Comparison of ENCODE assay signal across 29 cellular contexts in the genomic region with DNA sequence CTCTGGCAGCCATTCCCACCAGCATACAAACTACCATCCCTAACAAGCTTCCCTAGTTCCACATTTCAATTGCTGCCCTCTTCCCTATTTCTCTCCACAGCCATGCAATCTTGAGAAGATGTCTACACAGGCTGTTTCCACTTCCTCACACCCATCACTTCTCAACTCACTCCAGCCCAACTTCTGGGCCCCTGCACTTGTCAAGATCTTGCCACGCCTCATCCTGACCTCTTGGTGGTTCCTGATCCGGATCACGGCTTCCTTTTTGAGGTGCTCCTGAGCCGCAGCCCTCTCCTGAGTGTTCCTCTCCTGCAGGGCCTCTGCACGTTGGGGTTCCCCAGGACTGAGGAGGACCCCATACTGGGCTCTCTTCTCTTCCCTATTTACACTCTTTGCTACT. TPM values are rescaled to one million over a fixed set of nuclear protein-coding genes. Genes with fewer than 3 reads are reported as not detected.
DNase-seq lines count a peak whose midpoint lies in the region; FAIRE-seq and TF ChIP-seq lines count a peak whose summit lies in the region.
"Had no signal": no experiment of that assay in that cellular context is flagged by ENCODE, and none has a peak within 500 bp of the region (broad histone marks: within the 10 kb centered on the region; RNA-seq: fewer than 3 reads in every experiment).

No MANE protein-coding gene starts in this region.

- H3K4me1 ChIP-seq in neutrophil (ENCODE audit: control insufficient read depth in 1 of 2, insufficient read depth in 1 of 2, low read depth in 1 of 2, low read length in 1 of 2) (peaks cover 17 to 18% of the 10 kb centered on the region in 2 experiments), kidney (ENCODE audit: control insufficient read depth in 1 of 2, insufficient read depth in 1 of 2, low read depth in 1 of 2, low read length in 2 of 2) (peaks cover 0 to 2% of the 10 kb centered on the region in 2 donors)
- H3K4me1 ChIP-seq: Caco-2 had no signal

- H3K9ac ChIP-seq in kidney (ENCODE audit: low read length in 2 of 2), result no peak overlapping the region

- H3K36me3 Mint-ChIP-seq in CD14-positive monocyte, result no peaks in the 10 kb centered on the region
- H3K36me3 Mint-ChIP-seq in dendritic cell treated with granulocyte-macrophage colony-stimulating factor and Interleukin-4, amounts not matched to agents 40 ng/mL and 50 ng/mL, for 4 days (ENCODE audit: low read depth), result peaks cover 11% of the 10 kb centered on the region

- peak overlapping the region in 5 of 7 donors; percentile 34 to 82 (median 73) for H3K27ac Mint-ChIP-seq in CD14-positive monocyte
- peak overlapping the region; percentile 79 for H3K27ac Mint-ChIP-seq in dendritic cell treated with granulocyte-macrophage colony-stimulating factor and Interleukin-4, amounts not matched to agents 40 ng/mL and 50 ng/mL, for 4 days
- H3K27ac Mint-ChIP-seq: activated CD8-positive, alpha-beta T cell treated with anti-CD3 and anti-CD28 coated beads for 36 hours; stimulated activated naive B cell treated with anti-CD40 and anti-IgM and Interleukin-4, amounts not matched to agents 10 μg/mL and 1 μg/mL and 100 μg/mL, for 72 hours; T-helper 2 cell treated with Interferon-gamma antibody and Interleukin-4, amounts not matched to agents 5 μg/mL and 100 μg/mL, for 36 hours had no signal

- no peak for FAIRE-seq in kidney (lab: Jason Lieb, UNC)

- no peaks in the 10 kb centered on the region for H3K27me3 ChIP-seq in neutrophil
- H3K27me3 ChIP-seq: adrenal gland, BE2C, Peyer's patch, thyroid gland had no signal

- H3K4me3 ChIP-seq in neutrophil (ENCODE audit: low read depth in 1 of 2, low read length in 1 of 2) (no peak overlapping the region), kidney (ENCODE audit: low read length in 2 of 2) (no peak overlapping the region)
- H3K4me3 ChIP-seq: adrenal gland, left ventricle myocardium inferior, Peyer's patch, prostate gland, SK-N-MC, skin epidermis, thyroid gland had no signal

- TF ChIP-seq CTCF in CD14-positive monocyte (IDR thresholded peaks at IDR 0.05) (no peak), neutrophil (IDR thresholded peaks at IDR 0.05) (no peak), kidney (IDR thresholded peaks at IDR 0.05; ENCODE audit: borderline replicate concordance, extremely low read depth, insufficient read depth) (no peak)

- peaks cover 0 to 5% (median 0%) of the 10 kb centered on the region in 7 donors for H3K9me3 Mint-ChIP-seq in CD14-positive monocyte
- no peaks in the 10 kb centered on the region for H3K9me3 Mint-ChIP-seq in dendritic cell treated with granulocyte-macrophage colony-stimulating factor and Interleukin-4, amounts not matched to agents 40 ng/mL and 50 ng/mL, for 4 days
- H3K9me3 Mint-ChIP-seq: activated CD8-positive, alpha-beta T cell treated with anti-CD3 and anti-CD28 coated beads for 36 hours; stimulated activated naive B cell treated with anti-CD40 and anti-IgM and Interleukin-4, amounts not matched to agents 10 μg/mL and 1 μg/mL and 100 μg/mL, for 72 hours; T-helper 2 cell treated with Interferon-gamma antibody and Interleukin-4, amounts not matched to agents 5 μg/mL and 100 μg/mL, for 36 hours had no signal

- H3K36me3 ChIP-seq in neutrophil, result no peaks in the 10 kb centered on the region
- H3K36me3 ChIP-seq in kidney (ENCODE audit: control insufficient read depth in 1 of 2, insufficient read depth in 2 of 2, low read length in 2 of 2), result peaks cover 6 to 12% of the 10 kb centered on the region in 2 donors
- H3K36me3 ChIP-seq: BE2C, prostate gland had no signal

- H3K27ac ChIP-seq in neutrophil (peak overlapping the region; percentile 32), kidney (ENCODE audit: low read depth in 2 of 2, low read length in 2 of 2) (no peak overlapping the region)
- H3K27ac ChIP-seq: adrenal gland, left ventricle myocardium inferior, Peyer's patch, prostate gland, SK-N-MC, thyroid gland had no signal

- no peaks in the 10 kb centered on the region for H3K27me3 Mint-ChIP-seq in CD14-positive monocyte (ENCODE audit: low read depth in 3 of 3)
- peaks cover 7% of the 10 kb centered on the region for H3K27me3 Mint-ChIP-seq in dendritic cell treated with granulocyte-macrophage colony-stimulating factor and Interleukin-4, amounts not matched to agents 40 ng/mL and 50 ng/mL, for 4 days
- H3K27me3 Mint-ChIP-seq: activated CD8-positive, alpha-beta T cell treated with anti-CD3 and anti-CD28 coated beads for 36 hours; stimulated activated naive B cell treated with anti-CD40 and anti-IgM and Interleukin-4, amounts not matched to agents 10 μg/mL and 1 μg/mL and 100 μg/mL, for 72 hours had no signal

- peaks cover 24% of the 10 kb centered on the region for H3K4me1 Mint-ChIP-seq in CD14-positive monocyte
- peaks cover 44% of the 10 kb centered on the region for H3K4me1 Mint-ChIP-seq in dendritic cell treated with granulocyte-macrophage colony-stimulating factor and Interleukin-4, amounts not matched to agents 40 ng/mL and 50 ng/mL, for 4 days (ENCODE audit: low read depth)

- H3K4me3 Mint-ChIP-seq in CD14-positive monocyte, result peak overlapping the region; percentile 2 to 10
- H3K4me3 Mint-ChIP-seq in dendritic cell treated with granulocyte-macrophage colony-stimulating factor and Interleukin-4, amounts not matched to agents 40 ng/mL and 50 ng/mL, for 4 days, result peak overlapping the region; percentile 10
- H3K4me3 Mint-ChIP-seq: activated CD8-positive, alpha-beta T cell treated with anti-CD3 and anti-CD28 coated beads for 36 hours; stimulated activated naive B cell treated with anti-CD40 and anti-IgM and Interleukin-4, amounts not matched to agents 10 μg/mL and 1 μg/mL and 100 μg/mL, for 72 hours; T-helper 2 cell treated with Interferon-gamma antibody and Interleukin-4, amounts not matched to agents 5 μg/mL and 100 μg/mL, for 36 hours had no signal

- DNase-seq in CD14-positive monocyte (ENCODE audit: low spot score), result no peak
- DNase-seq in NOMO-1 treated with dmso at 0.1 percent for 144 hours (lab: John Stamatoyannopoulos, UW; ENCODE audit: unreplicated experiment), result peak; percentile 39
- no peak for DNase-seq in stimulated activated CD4-positive, alpha-beta T cell treated with anti-CD3 and anti-CD28 coated beads, Interleukin-4, amount 100 ng/mL, for 1 hour
- DNase-seq in kidney, result no peak
- no peak for DNase-seq in amniotic stem cell (lab: John Stamatoyannopoulos, UW)
- no peak for DNase-seq in stimulated activated CD4-positive, alpha-beta T cell treated with anti-CD3 and anti-CD28 coated beads, Interleukin-4, amount 100 ng/mL, for 24 hours
- DNase-seq: activated CD8-positive, alpha-beta T cell treated with anti-CD3 and anti-CD28 coated beads for 36 hours; activated T-cell treated with anti-CD3 and anti-CD28 coated beads for 4 hours; adrenal gland; BE2C; Caco-2; caudate nucleus; dermis blood vessel endothelial cell; foreskin fibroblast; HCEC 1CT; KBM-7; left ventricle myocardium inferior; NCI-H1694; NCI-H69; Peyer's patch; stimulated activated CD4-positive, alpha-beta T cell treated with anti-CD3 and anti-CD28 coated beads, Interleukin-2, amount 100 ng/mL, for 24 hours; stimulated activated naive B cell treated with anti-CD40 and anti-IgM and Interleukin-4, amounts not matched to agents 10 μg/mL and 1 μg/mL and 100 μg/mL, for 72 hours; thyroid gland had no signal

- H3K9me3 ChIP-seq in neutrophil (no peaks in the 10 kb centered on the region), kidney (ENCODE audit: control insufficient read depth in 1 of 2, low read length in 2 of 2) (no peaks in the 10 kb centered on the region)
- H3K9me3 ChIP-seq: adrenal gland, BE2C, Caco-2, left ventricle myocardium inferior, Peyer's patch, prostate gland, thyroid gland had no signal

- intact Hi-C loops in CD14-positive monocyte (cut with micrococcal nuclease), result no loop called here
- intact Hi-C loops in dendritic cell treated with granulocyte-macrophage colony-stimulating factor and Interleukin-4, amounts not matched to agents 40 ng/mL and 50 ng/mL, for 4 days (cut with micrococcal nuclease), result loop anchor here (2.0 kb wide), 1 partner anchor 16 kb away; no protein-coding TSS in a partner anchor
- intact Hi-C loops in kidney (cut with DNase I), result no loop called here

RNA-seq across cellular contexts. Expression of a gene that starts 22.6 kb away (rescaled TPM):
- polyA plus RNA-seq in CD14-positive monocyte (1,000 to 10,000 TPM; 1,091 to 1,233 TPM), kidney (ENCODE audit: insufficient read depth, low read depth, low replicate concordance) (2,260 TPM)
- 664 TPM for total RNA-seq in kidney

RNA-seq across cellular contexts. Expression of a gene that starts 22.7 kb away (rescaled TPM):
- polyA plus RNA-seq in CD14-positive monocyte (under 1 TPM; 0.04 to 0.47 TPM), kidney (ENCODE audit: insufficient read depth, low read depth, low replicate concordance) (1.4 TPM)
- total RNA-seq in kidney, result 25.7 TPM
